Comparison of ENCODE assay signal across 11 cellular contexts in genomic region chr16:4032768-4033167, GRCh38.
DNase-seq lines count a peak whose midpoint lies in the region; ATAC-seq lines count a peak whose summit lies in the region.
"Had no signal": no experiment of that assay in that cellular context is flagged by ENCODE, and none has a peak within 500 bp of the region (broad histone marks: within the 10 kb centered on the region; RNA-seq: fewer than 3 reads in every experiment).

No MANE protein-coding gene starts in this region.

- no peak overlapping the region for H3K27ac Mint-ChIP-seq in activated naive CD4-positive, alpha-beta T cell treated with anti-CD3 and anti-CD28 coated beads for 36 hours
- no peak overlapping the region for H3K27ac Mint-ChIP-seq in T-cell
- peak overlapping the region; percentile 68 to 91 (median 82) for H3K27ac Mint-ChIP-seq in immature natural killer cell

- no peaks in the 10 kb centered on the region for H3K27me3 Mint-ChIP-seq in activated naive CD4-positive, alpha-beta T cell treated with anti-CD3 and anti-CD28 coated beads for 36 hours (ENCODE audit: low read depth)
- no peaks in the 10 kb centered on the region for H3K27me3 Mint-ChIP-seq in T-cell
- peaks cover 0 to 4% (median 0%) of the 10 kb centered on the region in 3 donors for H3K27me3 Mint-ChIP-seq in immature natural killer cell (ENCODE audit: low read depth in 3 of 3)

- H3K9me3 Mint-ChIP-seq in activated naive CD4-positive, alpha-beta T cell treated with anti-CD3 and anti-CD28 coated beads for 36 hours, result no peaks in the 10 kb centered on the region
- H3K9me3 Mint-ChIP-seq in T-cell (no peaks in the 10 kb centered on the region), immature natural killer cell (no peaks in the 10 kb centered on the region)

- POLR2A ChIA-PET in T-cell (lab: Charles Lee), result no interaction called here

- peaks cover 2% of the 10 kb centered on the region for H3K36me3 Mint-ChIP-seq in activated naive CD4-positive, alpha-beta T cell treated with anti-CD3 and anti-CD28 coated beads for 36 hours (ENCODE audit: low read depth)
- peaks cover 3% of the 10 kb centered on the region for H3K36me3 Mint-ChIP-seq in T-cell
- peaks cover 0 to 7% (median 0%) of the 10 kb centered on the region in 3 donors for H3K36me3 Mint-ChIP-seq in immature natural killer cell

- CTCF ChIA-PET in activated naive CD4-positive, alpha-beta T cell treated with anti-CD3 and anti-CD28 coated beads for 36 hours (lab: Charles Lee), result interaction anchor here (0.5 kb wide), 1 partner anchor 8 kb away, joined by 3 read pairs; no protein-coding TSS in a partner anchor
- CTCF ChIA-PET in T-cell (lab: Charles Lee), result interaction anchor here in 1 of 2 donors (0.8 kb wide), 1 partner anchor 43 kb away, joined by 3 read pairs; no protein-coding TSS in a partner anchor

- ATAC-seq in T-cell (replicated peaks in 1 of 4), result peak in 3 of 4 experiments; percentile 64 to 71 (median 66)
- no peak for ATAC-seq in GM19395 (IDR thresholded peaks at IDR 0.05; ENCODE audit: unreplicated experiment)
- ATAC-seq: left lobe of liver had no signal

- H3K27ac ChIP-seq in effector memory CD4-positive, alpha-beta T cell (ENCODE audit: insufficient read depth, low read length, poor library complexity, severe bottlenecking), result no peak overlapping the region
- H3K27ac ChIP-seq: VCaP had no signal

- intact Hi-C loops in activated naive CD4-positive, alpha-beta T cell treated with anti-CD3 and anti-CD28 coated beads for 36 hours (cut with micrococcal nuclease), result no loop called here

- DNase-seq in activated naive CD4-positive, alpha-beta T cell treated with anti-CD3 and anti-CD28 coated beads for 36 hours, result peak; percentile 36
- DNase-seq in activated naive CD4-positive, alpha-beta T cell treated with Interleukin-2 at 50 U/mL for 16 hours, result no peak
- DNase-seq in T-cell (peak in 30 of 34 experiments; percentile 2 to 61 (median 20)), immature natural killer cell (peak; percentile 42 to 72 (median 44)), stromal cell of bone marrow (ENCODE audit: low read depth) (peak; percentile 31), T-helper 1 cell (no peak)
- DNase-seq in effector memory CD4-positive, alpha-beta T cell, result no peak
- DNase-seq: C1 segment of cervical spinal cord had no signal

- H3K36me3 ChIP-seq in effector memory CD4-positive, alpha-beta T cell (ENCODE audit: control insufficient read depth, insufficient read depth, low read length), result no peaks in the 10 kb centered on the region

- H3K4me1 Mint-ChIP-seq in activated naive CD4-positive, alpha-beta T cell treated with anti-CD3 and anti-CD28 coated beads for 36 hours (ENCODE audit: low read depth), result peaks cover 4% of the 10 kb centered on the region
- H3K4me1 Mint-ChIP-seq in T-cell, result peaks cover 20 to 26% (median 21%) of the 10 kb centered on the region in 3 donors
- H3K4me1 Mint-ChIP-seq in immature natural killer cell, result peaks cover 40 to 49% of the 10 kb centered on the region in 2 donors

- H3K9me3 ChIP-seq in effector memory CD4-positive, alpha-beta T cell (ENCODE audit: control insufficient read depth, low read length), result no peaks in the 10 kb centered on the region

- no peak overlapping the region for H3K4me3 ChIP-seq in effector memory CD4-positive, alpha-beta T cell (ENCODE audit: insufficient read depth, low read depth, low read length, poor library complexity, severe bottlenecking)

- H3K4me1 ChIP-seq in effector memory CD4-positive, alpha-beta T cell (ENCODE audit: control insufficient read depth, insufficient read depth, low read length, poor library complexity, severe bottlenecking), result no peaks in the 10 kb centered on the region

- no peaks in the 10 kb centered on the region for H3K27me3 ChIP-seq in effector memory CD4-positive, alpha-beta T cell (replicated peaks; ENCODE audit: control insufficient read depth, insufficient read depth, low read length, poor library complexity, severe bottlenecking)

- no peak overlapping the region for H3K4me3 Mint-ChIP-seq in activated naive CD4-positive, alpha-beta T cell treated with anti-CD3 and anti-CD28 coated beads for 36 hours
- H3K4me3 Mint-ChIP-seq in T-cell (no peak overlapping the region), immature natural killer cell (peak overlapping the region; percentile 45 to 79 (median 65))

Comparison
In these comparisons a context has a peak if more than half of its experiments do, and no peak if none do; other contexts are left out.
1. DNase-seq: peak in activated naive CD4-positive, alpha-beta T cell treated with anti-CD3 and anti-CD28 coated beads for 36 hours (single experiment), T-cell (30 of 34), immature natural killer cell (3 of 3) and stromal cell of bone marrow (single experiment); none in activated naive CD4-positive, alpha-beta T cell treated with Interleukin-2 at 50 U/mL for 16 hours (single experiment), effector memory CD4-positive, alpha-beta T cell (0 of 3) and T-helper 1 cell (0 of 5).
2. H3K27ac Mint-ChIP-seq: peak in immature natural killer cell (6 of 6); none in activated naive CD4-positive, alpha-beta T cell treated with anti-CD3 and anti-CD28 coated beads for 36 hours (single experiment) and T-cell (0 of 2).
3. H3K4me3 Mint-ChIP-seq: peak in immature natural killer cell (5 of 5); none in activated naive CD4-positive, alpha-beta T cell treated with anti-CD3 and anti-CD28 coated beads for 36 hours (single experiment) and T-cell (0 of 3).